In genomic region chr1:156642265-156643185, GRCh38 we compare ENCODE assay signal across 8 cellular contexts. TPM values are rescaled to one million over a fixed set of nuclear protein-coding genes. Genes with fewer than 3 reads are reported as not detected.
A peak's percentile ranks its signal among the peaks of the same experiment; 100 is the strongest.
DNase-seq lines count a peak whose midpoint lies in the region; ATAC-seq and TF ChIP-seq lines count a peak whose summit lies in the region.
"Had no signal": no experiment of that assay in that cellular context is flagged by ENCODE, and none has a peak within 500 bp of the region (broad histone marks: within the 10 kb centered on the region; RNA-seq: fewer than 3 reads in every experiment).

No MANE protein-coding gene starts in this region.

- intact Hi-C loops in CD14-positive monocyte (cut with micrococcal nuclease) (no loop called here), natural killer cell (cut with micrococcal nuclease) (no loop called here)

- CTCF ChIA-PET in RWPE1 (lab: Yijun Ruan, JAX), result interaction anchor here (0.6 to 1.0 kb wide), 8 partner anchors 11 to 218 kb away, joined by 3 to 5 read pairs (median 4); partner anchors contain the start of genes HAPLN2 and NTRK1

- H3K9me3 Mint-ChIP-seq in CD14-positive monocyte (peaks cover 0 to 12% (median 3%) of the 10 kb centered on the region in 7 donors), natural killer cell (no peaks in the 10 kb centered on the region)

- H3K36me3 Mint-ChIP-seq in CD14-positive monocyte (peaks cover 3 to 4% of the 10 kb centered on the region in 2 donors), natural killer cell (no peaks in the 10 kb centered on the region)

- peak overlapping the region; percentile 13 to 78 for H3K4me3 Mint-ChIP-seq in CD14-positive monocyte
- peak overlapping the region; percentile 72 for H3K4me3 Mint-ChIP-seq in natural killer cell

- ATAC-seq in natural killer cell (peak; percentile 1 to 35 (median 18)), GM18511 (IDR thresholded peaks at IDR 0.05; ENCODE audit: unreplicated experiment) (no peak)

- POLR2A ChIA-PET in RWPE1 (lab: Yijun Ruan, JAX; ENCODE audit: low non-redundant PET), result no interaction called here

- H3K27me3 Mint-ChIP-seq in CD14-positive monocyte (ENCODE audit: low read depth in 3 of 3) (peaks cover 87 to 97% (median 93%) of the 10 kb centered on the region in 3 donors), natural killer cell (ENCODE audit: low read depth in 2 of 2) (peaks cover 71 to 79% of the 10 kb centered on the region in 2 donors)

- H3K4me1 Mint-ChIP-seq in CD14-positive monocyte (peaks cover 8% of the 10 kb centered on the region), natural killer cell (peaks cover 8 to 21% of the 10 kb centered on the region in 2 donors)

- H3K4me3 ChIP-seq in astrocyte of the cerebellum (ENCODE audit: low read depth, low read length), result peak overlapping the region; percentile 15

- TF ChIP-seq CTCF in CD14-positive monocyte (IDR thresholded peaks at IDR 0.05) (no peak), astrocyte of the cerebellum (IDR thresholded peaks at IDR 0.05; ENCODE audit: low read depth, low read length, missing control alignments) (no peak), natural killer cell (IDR thresholded peaks at IDR 0.05) (no peak), RWPE1 (conservative IDR thresholded peaks at IDR 0.05; ENCODE audit: low read depth) (no peak)

- no peak for DNase-seq in CD14-positive monocyte (ENCODE audit: low spot score)
- no peak for DNase-seq in astrocyte of the cerebellum (ENCODE audit: low read depth)
- no peak for DNase-seq in natural killer cell
- DNase-seq in GOT3 (lab: John Stamatoyannopoulos, UW), result no peak
- DNase-seq in RWPE1 (ENCODE audit: low spot score), result no peak
- DNase-seq: NCI-H2171 had no signal

- in situ Hi-C loops in astrocyte of the cerebellum (cut with HindIII; ENCODE audit: low sequenced_read_pairs), result no loop called here

- H3K27ac Mint-ChIP-seq in CD14-positive monocyte (peak overlapping the region in 1 of 7 donors; percentile 68), natural killer cell (no peak overlapping the region)

- no peak overlapping the region for H3K27ac ChIP-seq in RWPE1

RNA-seq across cellular contexts. Expression of gene BCAN, which starts 0.6 kb away (rescaled TPM):
- not detected for polyA plus RNA-seq in CD14-positive monocyte
- under 1 TPM; 0.18 to 0.25 (median 0.19) TPM for total RNA-seq in natural killer cell

RNA-seq across cellular contexts. Expression of gene HAPLN2, which starts 23.3 kb away (rescaled TPM):
- not detected for polyA plus RNA-seq in CD14-positive monocyte
- total RNA-seq in natural killer cell, result not detected
- total RNA-seq: H4 had no signal

RNA-seq across cellular contexts. Expression of gene NES, which starts 34.7 kb away (rescaled TPM):
- not detected for polyA plus RNA-seq in CD14-positive monocyte
- total RNA-seq in natural killer cell, result not detected

RNA-seq across cellular contexts. Expression of gene GPATCH4, which starts 41.2 kb away (rescaled TPM):
- polyA plus RNA-seq in CD14-positive monocyte, result 1 to 10 TPM; 2.6 to 5.3 TPM
- total RNA-seq in natural killer cell, result 10 to 100 TPM; 19.3 to 27.3 (median 22.1) TPM

RNA-seq across cellular contexts. Expression of gene NAXE, which starts 50.9 kb away (rescaled TPM):
- 10 to 100 TPM; 54.9 to 81.7 TPM for polyA plus RNA-seq in CD14-positive monocyte
- total RNA-seq in natural killer cell, result 10 to 100 TPM; 32.6 to 52.5 (median 36.6) TPM
